Comparison of ENCODE assay signal across 8 cellular contexts in genomic region chr7:7257899-7258692, GRCh38.
DNase-seq lines count a peak whose midpoint lies in the region; ATAC-seq lines count a peak whose summit lies in the region.

No MANE protein-coding gene starts in this region.

- H3K4me3 Mint-ChIP-seq in activated naive CD8-positive, alpha-beta T cell: peak overlapping the region; percentile 71

- DNase-seq in DMS53 treated with DMSO at 0.1 percent for 48 hours (lab: John Stamatoyannopoulos, UW; ENCODE audit: unreplicated experiment) (peak; percentile 63), superior temporal gyrus (ENCODE audit: extremely low spot score) (peak; percentile 15), HuH-7.5 (ENCODE audit: low spot score) (no peak), NCI-H1048 (lab: John Stamatoyannopoulos, UW) (no peak)
- no peak for DNase-seq in activated CD4-positive, alpha-beta T cell treated with anti-CD3 and anti-CD28 coated beads for 4 hours

- H3K4me1 Mint-ChIP-seq in activated naive CD8-positive, alpha-beta T cell (ENCODE audit: low read depth): peaks cover 43% of the 10 kb centered on the region

- peaks cover 11% of the 10 kb centered on the region for H3K9me3 Mint-ChIP-seq in activated naive CD8-positive, alpha-beta T cell (ENCODE audit: low read depth)

- H3K36me3 Mint-ChIP-seq in activated naive CD8-positive, alpha-beta T cell: peaks cover 6% of the 10 kb centered on the region

- H3K27me3 Mint-ChIP-seq in activated naive CD8-positive, alpha-beta T cell: no peaks in the 10 kb centered on the region

- ATAC-seq in GM19372 (IDR thresholded peaks at IDR 0.05; ENCODE audit: low read depth, unreplicated experiment): peak; percentile 79
- ATAC-seq in HG03342 (IDR thresholded peaks at IDR 0.05; ENCODE audit: unreplicated experiment): peak; percentile 87

- peak overlapping the region; percentile 84 for H3K27ac Mint-ChIP-seq in activated naive CD8-positive, alpha-beta T cell

Comparison
In these comparisons a context has a peak if more than half of its experiments do, and no peak if none do; other contexts are left out.
1. DNase-seq: peak in DMS53 treated with DMSO at 0.1 percent for 48 hours (single experiment) and superior temporal gyrus (single experiment); none in HuH-7.5 (single experiment), activated CD4-positive, alpha-beta T cell treated with anti-CD3 and anti-CD28 coated beads for 4 hours (0 of 2) and NCI-H1048 (single experiment).